In genomic region chr1:203696673-203697072, GRCh38 we compare ENCODE assay signal across 17 cellular contexts.
A peak's percentile ranks its signal among the peaks of the same experiment; 100 is the strongest.
DNase-seq lines count a peak whose midpoint lies in the region; ATAC-seq and TF ChIP-seq lines count a peak whose summit lies in the region.
"Had no signal": no experiment of that assay in that cellular context is flagged by ENCODE, and none has a peak within 500 bp of the region (broad histone marks: within the 10 kb centered on the region; RNA-seq: fewer than 3 reads in every experiment).

No MANE protein-coding gene starts in this region.

- peak overlapping the region; percentile 12 for H3K27ac Mint-ChIP-seq in CD8-positive, alpha-beta T cell
- peak overlapping the region; percentile 45 to 80 for H3K27ac Mint-ChIP-seq in T-cell
- peak overlapping the region; percentile 73 to 83 for H3K27ac Mint-ChIP-seq in effector memory CD8-positive, alpha-beta T cell

- intact Hi-C loops in CD8-positive, alpha-beta T cell (cut with DNase I, micrococcal nuclease) = no loop called here
- intact Hi-C loops in sigmoid colon (cut with DNase I) = no loop called here

- CTCF ChIA-PET in CD8-positive, alpha-beta T cell (lab: Charles Lee) = interaction anchor here (0.9 to 4.1 kb wide), 4 partner anchors 22 to 192 kb away, joined by 3 to 32 read pairs (median 6); partner anchors contain the start of gene ATP2B4
- CTCF ChIA-PET in T-cell (lab: Charles Lee) = interaction anchor here in 1 of 2 donors (0.6 to 1.9 kb wide), 2 partner anchors 23 to 361 kb away, joined by 3 to 9 read pairs; no protein-coding TSS in a partner anchor

- peaks cover 55% of the 10 kb centered on the region for H3K36me3 Mint-ChIP-seq in CD8-positive, alpha-beta T cell
- H3K36me3 Mint-ChIP-seq in T-cell = peaks cover 29% of the 10 kb centered on the region
- H3K36me3 Mint-ChIP-seq in effector memory CD8-positive, alpha-beta T cell (ENCODE audit: insufficient read depth) = peaks cover 24% of the 10 kb centered on the region

- no peak for TF ChIP-seq POLR2A in sigmoid colon (IDR thresholded peaks at IDR 0.05)

- POLR2A ChIA-PET in CD8-positive, alpha-beta T cell (lab: Charles Lee) = interaction anchor here (0.7 kb wide), 1 partner anchor 97 kb away, joined by 3 read pairs; no protein-coding TSS in a partner anchor
- POLR2A ChIA-PET in T-cell (lab: Charles Lee) = interaction anchor here in 1 of 2 donors (0.6 kb wide), 1 partner anchor 21 kb away, joined by 3 read pairs; no protein-coding TSS in a partner anchor

- no peak for TF ChIP-seq EP300 in sigmoid colon (IDR thresholded peaks at IDR 0.05)

- H3K9me3 Mint-ChIP-seq in CD8-positive, alpha-beta T cell = no peaks in the 10 kb centered on the region
- H3K9me3 Mint-ChIP-seq in T-cell = no peaks in the 10 kb centered on the region
- H3K9me3 Mint-ChIP-seq in effector memory CD8-positive, alpha-beta T cell = no peaks in the 10 kb centered on the region

- peaks cover 7% of the 10 kb centered on the region for H3K36me3 ChIP-seq in CD8-positive, alpha-beta T cell (ENCODE audit: insufficient read depth, low read length)
- peaks cover 22 to 41% (median 28%) of the 10 kb centered on the region in 4 donors for H3K36me3 ChIP-seq in sigmoid colon

- H3K4me3 ChIP-seq in CD8-positive, alpha-beta T cell (ENCODE audit: low read depth, low read length) = no peak overlapping the region
- H3K4me3 ChIP-seq in sigmoid colon = no peak overlapping the region
- H3K4me3 ChIP-seq: right lobe of liver had no signal

- H3K4me3 Mint-ChIP-seq in CD8-positive, alpha-beta T cell = no peak overlapping the region
- H3K4me3 Mint-ChIP-seq in T-cell = no peak overlapping the region
- no peak overlapping the region for H3K4me3 Mint-ChIP-seq in effector memory CD8-positive, alpha-beta T cell

- H3K27ac ChIP-seq in CD8-positive, alpha-beta T cell (ENCODE audit: low read depth, low read length) = no peak overlapping the region
- H3K27ac ChIP-seq in sigmoid colon = peak overlapping the region; percentile 87 to 93 (median 88)
- H3K27ac ChIP-seq: right lobe of liver had no signal

- peaks cover 35% of the 10 kb centered on the region for H3K4me1 Mint-ChIP-seq in CD8-positive, alpha-beta T cell (ENCODE audit: low read depth)
- H3K4me1 Mint-ChIP-seq in T-cell = peaks cover 19 to 49% (median 46%) of the 10 kb centered on the region in 3 donors
- peaks cover 46 to 51% of the 10 kb centered on the region in 2 donors for H3K4me1 Mint-ChIP-seq in effector memory CD8-positive, alpha-beta T cell (ENCODE audit: low read depth in 2 of 2)

- H3K27me3 ChIP-seq in CD8-positive, alpha-beta T cell (ENCODE audit: insufficient read depth, low read length) = no peaks in the 10 kb centered on the region
- H3K27me3 ChIP-seq in sigmoid colon = no peaks in the 10 kb centered on the region
- H3K27me3 ChIP-seq: right lobe of liver had no signal

- no peaks in the 10 kb centered on the region for H3K9me3 ChIP-seq in CD8-positive, alpha-beta T cell (ENCODE audit: low read length)
- no peaks in the 10 kb centered on the region for H3K9me3 ChIP-seq in sigmoid colon
- H3K9me3 ChIP-seq: right lobe of liver had no signal

- DNase-seq in CD8-positive, alpha-beta T cell = no peak
- DNase-seq in T-cell = no peak
- no peak for DNase-seq in effector memory CD8-positive, alpha-beta T cell
- no peak for DNase-seq in sigmoid colon
- no peak for DNase-seq in EL
- DNase-seq: aorta; Calu3; Kasumi-1; kidney glomerular epithelial cell; NCI-H1092 treated with DMSO at 0.1 percent for 48 hours; NCI-H69; right lobe of liver; Right ventricle myocardium superior; stimulated activated naive CD4-positive, alpha-beta T cell treated with Interleukin-2 at 50 U/mL for 16 hours; T-helper 1 cell had no signal

- no peaks in the 10 kb centered on the region for H3K27me3 Mint-ChIP-seq in CD8-positive, alpha-beta T cell (ENCODE audit: low read depth)
- H3K27me3 Mint-ChIP-seq in T-cell = no peaks in the 10 kb centered on the region
- no peaks in the 10 kb centered on the region for H3K27me3 Mint-ChIP-seq in effector memory CD8-positive, alpha-beta T cell

- 74 to 79% methylated on average over 3 of the region's 3 CpGs for WGBS in sigmoid colon, 2 donors

- no peak for ATAC-seq in CD8-positive, alpha-beta T cell
- no peak for ATAC-seq in T-cell (replicated peaks in 1 of 4)
- ATAC-seq in effector memory CD8-positive, alpha-beta T cell (replicated peaks) = peak; percentile 66
- no peak for ATAC-seq in GM21529 (IDR thresholded peaks at IDR 0.05; ENCODE audit: unreplicated experiment)
- no peak for ATAC-seq in GM18861 (IDR thresholded peaks at IDR 0.05; ENCODE audit: unreplicated experiment)
- ATAC-seq: right lobe of liver had no signal

- TF ChIP-seq CTCF in CD8-positive, alpha-beta T cell (IDR thresholded peaks at IDR 0.05) = no peak
- no peak for TF ChIP-seq CTCF in sigmoid colon (IDR thresholded peaks at IDR 0.05)

- H3K4me1 ChIP-seq in CD8-positive, alpha-beta T cell (ENCODE audit: insufficient read depth, low read length) = peaks cover 10% of the 10 kb centered on the region
- H3K4me1 ChIP-seq in sigmoid colon = peaks cover 0 to 100% (median 93%) of the 10 kb centered on the region in 4 donors
- H3K4me1 ChIP-seq: right lobe of liver had no signal

Comparison
In these comparisons a context has a peak if more than half of its experiments do, and no peak if none do; other contexts are left out.
1. H3K27ac Mint-ChIP-seq: peak in every context shown above with its lines; median percentile 78 in effector memory CD8-positive, alpha-beta T cell; 62 in T-cell; 12 in CD8-positive, alpha-beta T cell.